11 cellular contexts compared by ENCODE assay signal in genomic region chr6:158488065-158488464, GRCh38.
A peak's percentile ranks its signal among the peaks of the same experiment; 100 is the strongest.
DNase-seq lines count a peak whose midpoint lies in the region; FAIRE-seq and TF ChIP-seq lines count a peak whose summit lies in the region.
"Had no signal": no experiment of that assay in that cellular context is flagged by ENCODE, and none has a peak within 500 bp of the region (broad histone marks: within the 10 kb centered on the region; RNA-seq: fewer than 3 reads in every experiment).

No MANE protein-coding gene starts in this region.

- no peak overlapping the region for H3K27ac ChIP-seq in colonic mucosa

- H3K36me3 ChIP-seq in adipocyte (ENCODE audit: control insufficient read depth, insufficient read depth, low read length, severe bottlenecking), result peaks cover 18% of the 10 kb centered on the region
- H3K36me3 ChIP-seq in colonic mucosa, result no peaks in the 10 kb centered on the region

- intact Hi-C loops in colonic mucosa (cut with DNase I), result no loop called here

- H3K9ac ChIP-seq in adipocyte (ENCODE audit: low read length) (no peak overlapping the region), colonic mucosa (ENCODE audit: low read depth in 2 of 2, low read length in 2 of 2) (no peak overlapping the region)

- H3K4me1 ChIP-seq in adipocyte (ENCODE audit: control insufficient read depth, insufficient read depth, low read length) (peaks cover 11% of the 10 kb centered on the region), colonic mucosa (no peaks in the 10 kb centered on the region)

- H3K4me3 ChIP-seq in adipocyte (ENCODE audit: low read length) (no peak overlapping the region), colonic mucosa (no peak overlapping the region)

- no peak for TF ChIP-seq CTCF in colonic mucosa (IDR thresholded peaks at IDR 0.05)

- no peak for FAIRE-seq in urothelium cell line (lab: Jason Lieb, UNC)

- H3K9me3 ChIP-seq in adipocyte (ENCODE audit: control insufficient read depth, low read length), result no peaks in the 10 kb centered on the region
- H3K9me3 ChIP-seq in colonic mucosa, result no peaks in the 10 kb centered on the region

- peak; percentile 3 for DNase-seq in stimulated activated CD4-positive, alpha-beta T cell treated with anti-CD3 and anti-CD28 coated beads, Interleukin-2, amount 100 ng/mL, for 4 hours (ENCODE audit: low read depth)
- no peak for DNase-seq in stimulated activated CD4-positive, alpha-beta T cell treated with anti-CD3 and anti-CD28 coated beads, Interleukin-4, amount 100 ng/mL, for 1 hour
- DNase-seq in adipocyte (ENCODE audit: low read depth) (peak; percentile 88), glomerular endothelial cell (ENCODE audit: extremely low read depth, low read depth, low spot score) (peak; percentile 42), urothelium cell line (ENCODE audit: low spot score) (peak; percentile 82), colonic mucosa (no peak), iPS-NIHi7 (ENCODE audit: extremely low spot score) (no peak), NCI-H1417 (lab: John Stamatoyannopoulos, UW) (no peak)
- DNase-seq: CD8-positive, alpha-beta T cell; effector memory CD8-positive, alpha-beta T cell; NCI-H2171 treated with DMSO at 0.1 percent for 48 hours had no signal

- H3K27me3 ChIP-seq in adipocyte (replicated peaks; ENCODE audit: control insufficient read depth, insufficient read depth, low read length) (no peaks in the 10 kb centered on the region), colonic mucosa (no peaks in the 10 kb centered on the region)

Comparison
In these comparisons a context has a peak if more than half of its experiments do, and no peak if none do; other contexts are left out.
1. DNase-seq: peak in stimulated activated CD4-positive, alpha-beta T cell treated with anti-CD3 and anti-CD28 coated beads, Interleukin-2, amount 100 ng/mL, for 4 hours (single experiment), adipocyte (single experiment), glomerular endothelial cell (single experiment) and urothelium cell line (single experiment); none in stimulated activated CD4-positive, alpha-beta T cell treated with anti-CD3 and anti-CD28 coated beads, Interleukin-4, amount 100 ng/mL, for 1 hour (single experiment), colonic mucosa (single experiment), iPS-NIHi7 (single experiment) and NCI-H1417 (0 of 3).